In genomic region chr13:24540236-24541126, GRCh38 we compare ENCODE assay signal across 11 cellular contexts. TPM values are rescaled to one million over a fixed set of nuclear protein-coding genes. Genes with fewer than 3 reads are reported as not detected.
DNase-seq lines count a peak whose midpoint lies in the region; ATAC-seq, FAIRE-seq and TF ChIP-seq lines count a peak whose summit lies in the region.
"Had no signal": no experiment of that assay in that cellular context is flagged by ENCODE, and none has a peak within 500 bp of the region (broad histone marks: within the 10 kb centered on the region; RNA-seq: fewer than 3 reads in every experiment).

No MANE protein-coding gene starts in this region.

- H3K9ac ChIP-seq in K562 (ENCODE audit: insufficient read depth in 1 of 2, low read depth in 2 of 2, low read length in 2 of 2), result no peak overlapping the region
- no peak overlapping the region for H3K9ac ChIP-seq in HepG2 (ENCODE audit: insufficient read depth, low read depth, low read length)

- CTCF ChIA-PET in K562 (lab: Yijun Ruan, JAX; ENCODE audit: low intra/inter-chr PET ratio) (no interaction called here), HepG2 (lab: Yijun Ruan, JAX; ENCODE audit: low intra/inter-chr PET ratio, low total read pairs) (no interaction called here)

- no peaks in the 10 kb centered on the region for H3K36me3 ChIP-seq in K562 (ENCODE audit: control insufficient read depth, insufficient read depth, low read length)
- H3K36me3 ChIP-seq in HepG2 (replicated peaks in 1 of 2; ENCODE audit: control insufficient read depth in 1 of 2, insufficient read depth in 2 of 2, low read length in 2 of 2), result no peaks in the 10 kb centered on the region

- FAIRE-seq in K562 (lab: Jason Lieb, UNC) (no peak), HepG2 (lab: Jason Lieb, UNC) (no peak)

- H3K4me2 ChIP-seq in K562 (ENCODE audit: insufficient read depth, low read length) (no peak overlapping the region), HepG2 (ENCODE audit: low read depth, low read length) (0 out of 2 replicates have a peak overlapping the region, but pooled peaks have one; percentile 62)

- DNase-seq in AG09319 (ENCODE audit: extremely low read depth, low read depth) (no peak), K562 (ENCODE audit: extremely low read depth in 1 of 4, low spot score in 3 of 4) (peak; percentile 7 to 39 (median 24)), HepG2 (ENCODE audit: low spot score) (peak; percentile 2), NCI-H1930 (lab: John Stamatoyannopoulos, UW) (no peak), SW 1271 (lab: John Stamatoyannopoulos, UW) (no peak), NCI-H146 (lab: John Stamatoyannopoulos, UW) (no peak)
- DNase-seq: activated naive CD8-positive, alpha-beta T cell treated with anti-CD3 and anti-CD28 coated beads, Interleukin-2, amount 10 ng/mL, durations not matched to agents 7 days and 5 days; HCEC 1CT; MV-4-11 had no signal

- TF ChIP-seq CTCF in AG09319 (IDR thresholded peaks at IDR 0.05; ENCODE audit: low read depth, low read length) (peak; percentile 8), K562 (IDR thresholded peaks at IDR 0.05 in 2 of 3, conservative IDR thresholded peaks at IDR 0.05 in 1 of 3; ENCODE audit: insufficient read depth in 2 of 3, low read depth in 1 of 3, low read length in 3 of 3) (peak; percentile 47 to 85 (median 55); a peak in 5 of 6 replicates), HepG2 (CRISPR knock-in tag; IDR thresholded peaks at IDR 0.05) (peak; percentile 64)

- TF ChIP-seq RAD21 in K562 (CRISPR knock-in tag; conservative IDR thresholded peaks at IDR 0.05 in 1 of 2, IDR thresholded peaks at IDR 0.05 in 1 of 2) (peak in 1 of 2 experiments; percentile 52; a peak in 2 of 4 replicates), HepG2 (CRISPR knock-in tag; IDR thresholded peaks at IDR 0.05) (0 out of 2 replicates have a peak, but pooled peaks have one; percentile 16)

- in situ Hi-C loops in K562 (cut with MboI) (no loop called here), HepG2 (cut with HindIII; ENCODE audit: extremely low pct_ligation_motif_present, low pct_unique_long_range_greater_than_20kb) (no loop called here)

- H3K4me1 ChIP-seq in K562 (replicated peaks in 1 of 2; ENCODE audit: control insufficient read depth in 2 of 2, insufficient read depth in 2 of 2, low read length in 2 of 2) (peaks cover 0 to 9% of the 10 kb centered on the region in 2 experiments; a peak in 2 of 5 replicates), HepG2 (ENCODE audit: insufficient read depth, low read length) (peaks cover 8% of the 10 kb centered on the region; the same call in 1 of the 2 replicates)

- TF ChIP-seq EP300 in K562 (IDR thresholded peaks at IDR 0.05; ENCODE audit: low read length) (no peak), HepG2 (IDR thresholded peaks at IDR 0.05; ENCODE audit: low read depth in 2 of 2, low read length in 2 of 2) (no peak), HepG2 (CRISPR knock-in tag; IDR thresholded peaks at IDR 0.05; ENCODE audit: borderline replicate concordance) (no peak)

- intact Hi-C loops in K562 (cut with micrococcal nuclease) (no loop called here), HepG2 (cut with micrococcal nuclease; ENCODE audit: unreplicated experiment) (no loop called here)

- POLR2A ChIA-PET in K562 (lab: Yijun Ruan, JAX) (no interaction called here), HepG2 (lab: Yijun Ruan, JAX) (no interaction called here)

- H3K9me1 ChIP-seq in K562 (ENCODE audit: control insufficient read depth, insufficient read depth, low read length), result no peaks in the 10 kb centered on the region

- 30% methylated on average over 14 of the region's 32 CpGs for WGBS in K562 (ENCODE audit: insufficient coverage, low coverage, missing lambda C conversion rate)
- 73% methylated on average over 4 of the region's 32 CpGs for WGBS in HepG2 (ENCODE audit: low lambda C conversion rate)

- TF ChIP-seq POLR2A in K562 (conservative IDR thresholded peaks at IDR 0.05) (no peak), HepG2 (IDR thresholded peaks at IDR 0.05; ENCODE audit: insufficient read depth in 1 of 2, low read depth in 2 of 2, low read length in 2 of 2) (no peak)

- H3K27ac ChIP-seq in K562 (ENCODE audit: extremely low read depth, low read depth, low read length), result no peak overlapping the region
- H3K27ac ChIP-seq in HepG2 (ENCODE audit: extremely low read length, insufficient read depth, low read length), result no peak overlapping the region

- H2AFZ ChIP-seq in K562 (ENCODE audit: low read depth, low read length) (no peak overlapping the region), HepG2 (ENCODE audit: low read length) (no peak overlapping the region)

- H3K27me3 ChIP-seq in K562 (ENCODE audit: control insufficient read depth in 2 of 2, insufficient read depth in 2 of 2, low read length in 2 of 2) (peaks cover 0 to 7% of the 10 kb centered on the region in 2 experiments; a peak in 1 of 5 replicates), HepG2 (ENCODE audit: control insufficient read depth in 1 of 2, insufficient read depth in 2 of 2, low read length in 2 of 2) (peaks cover 0 to 12% of the 10 kb centered on the region in 2 experiments; a peak in 3 of 5 replicates)

- H3K4me3 ChIP-seq in K562, result no peak overlapping the region
- peak overlapping the region in 1 of 3 experiments; percentile 65; a peak in 1 of 6 replicates for H3K4me3 ChIP-seq in HepG2 (replicated peaks in 1 of 3; ENCODE audit: insufficient read depth in 1 of 3, low read depth in 2 of 3, low read length in 3 of 3)

- BruUV-seq in K562 (replicated peaks; lab: Mats Ljungman, UMichigan), result no TSS peak
- no TSS peak for BruUV-seq in HepG2 (replicated peaks; lab: Mats Ljungman, UMichigan)

- H3K9me3 ChIP-seq in K562 (replicated peaks; ENCODE audit: control insufficient read depth, insufficient read depth, low read depth, low read length) (no peaks in the 10 kb centered on the region), HepG2 (ENCODE audit: low read length) (no peaks in the 10 kb centered on the region)

- H4K20me1 ChIP-seq in K562 (replicated peaks; ENCODE audit: control insufficient read depth, insufficient read depth, low read length), result no peaks in the 10 kb centered on the region
- H4K20me1 ChIP-seq in HepG2 (ENCODE audit: insufficient read depth, low read length), result no peaks in the 10 kb centered on the region

- H3K79me2 ChIP-seq in K562 (ENCODE audit: control insufficient read depth, insufficient read depth, low read length) (no peaks in the 10 kb centered on the region), HepG2 (ENCODE audit: insufficient read depth, low read length) (no peaks in the 10 kb centered on the region)

- ATAC-seq in GM18867 (IDR thresholded peaks at IDR 0.05; ENCODE audit: unreplicated experiment) (peak; percentile 55), K562 (peak; percentile 99), HepG2 (peak; percentile 90), GM21825 (IDR thresholded peaks at IDR 0.05; ENCODE audit: unreplicated experiment) (no peak)

TF ChIP-seq in K562, 482 proteins besides CTCF, POLR2A, EP300 and RAD21 (continues in another document):
- TF ChIP-seq ZNF79 (CRISPR knock-in tag; IDR thresholded peaks at IDR 0.05; ENCODE audit: low read depth) (no peak), PHB2 (IDR thresholded peaks at IDR 0.05; ENCODE audit: low read depth) (no peak)

TF ChIP-seq in HepG2, 621 proteins besides CTCF, POLR2A, EP300 and RAD21 (continues in another document):
- no peak for TF ChIP-seq ZNF256 (CRISPR knock-in tag; conservative IDR thresholded peaks at IDR 0.05)
- TF ChIP-seq ZNF775 (CRISPR knock-in tag; IDR thresholded peaks at IDR 0.05; ENCODE audit: borderline replicate concordance), result no peak
- TF ChIP-seq SP140L (CRISPR knock-in tag; IDR thresholded peaks at IDR 0.05; ENCODE audit: borderline replicate concordance), result no peak

RNA-seq across cellular contexts. Expression of gene PARP4, which starts 27.9 kb away (rescaled TPM):
- 34.3 and 63.7 TPM in 2 replicates for total RNA-seq in K562 (2011; cell fraction: chromatin; rRNA removed; ENCODE audit: low replicate concordance)
- 19.5 and 21.2 TPM in 2 replicates for total RNA-seq in K562 (2011; cell fraction: nucleolus; rRNA removed)
- 26.8 and 36.2 TPM in 2 replicates for total RNA-seq in K562 (2011; cell fraction: nucleoplasm; rRNA removed)
- total RNA-seq in K562 (2014; rRNA removed) (12.8 and 14.0 TPM in 2 replicates), K562 (2014; rRNA removed; fragmentation: Illumina TruSeq; extraction: Trizol) (19.9 and 21.0 TPM in 2 replicates), K562 (2015; rRNA removed; fragmentation: Illumina TruSeq; extraction: Trizol) (24.7 and 26.3 TPM in 2 replicates), K562 (2021) (18.8 and 19.3 TPM in 2 replicates), HepG2 (2016; rRNA removed; fragmentation: Illumina TruSeq; extraction: Trizol) (42.6 and 66.0 TPM in 2 replicates)
- polyA plus RNA-seq in K562 (2011; rRNA removed) (17.3 and 21.9 TPM in 2 replicates), K562 (2014; fragmentation: Illumina TruSeq; extraction: Trizol) (18.4 and 21.4 TPM in 2 replicates), K562 (2014; fragmentation: Nextera tagmentation; extraction: Ambion mirVana) (10 to 100 TPM in 1 of 2 experiments, 1 to 10 TPM in 1; 6.3 to 16.0 TPM), K562 (2014; rRNA removed) (13.6 and 15.2 TPM in 2 replicates), HepG2 (2011; rRNA removed) (40.5 and 41.2 TPM in 2 replicates)
- polyA plus RNA-seq in K562 (2011; cell fraction: cytosol; rRNA removed), result 11.4 and 12.4 TPM in 2 replicates
- 23.9 and 24.2 TPM in 2 replicates for polyA plus RNA-seq in K562 (2011; cell fraction: nucleus; rRNA removed)
- polyA plus RNA-seq in K562 (2012), result 15.9 and 26.8 TPM in 2 replicates
- polyA minus RNA-seq in K562 (2011; rRNA and poly(A)+ RNA removed), result 38.4 and 47.6 TPM in 2 replicates
- 11.2 and 16.6 TPM in 2 replicates for polyA minus RNA-seq in K562 (2011; cell fraction: cytosol; rRNA and poly(A)+ RNA removed)
- 20.2 and 27.4 TPM in 2 replicates for polyA minus RNA-seq in K562 (2011; cell fraction: nucleus; rRNA and poly(A)+ RNA removed)
- total RNA-seq in HepG2 (2016; cell fraction: cytosol; rRNA removed; fragmentation: Illumina TruSeq; extraction: Trizol; ENCODE audit: low read depth), result 6.9 and 7.5 TPM in 2 replicates
- 42.5 and 60.1 TPM in 2 replicates for total RNA-seq in HepG2 (2016; cell fraction: insoluble cytoplasmic fraction; rRNA removed; fragmentation: Illumina TruSeq; extraction: Trizol)
- 11.9 and 14.2 TPM in 2 replicates for total RNA-seq in HepG2 (2016; cell fraction: membrane; rRNA removed; fragmentation: Illumina TruSeq; extraction: Trizol)
- 39.9 and 41.3 TPM in 2 replicates for total RNA-seq in HepG2 (2016; cell fraction: nucleus; rRNA removed; fragmentation: Illumina TruSeq; extraction: Trizol)
- polyA plus RNA-seq in HepG2 (2011; cell fraction: cytosol; rRNA removed), result 26.6 and 37.6 TPM in 2 replicates
- polyA plus RNA-seq in HepG2 (2011; cell fraction: nucleus; rRNA removed), result 50.5 and 50.9 TPM in 2 replicates
- 31.7 and 34.6 TPM in 2 replicates for polyA plus RNA-seq in HepG2 (2012)
- polyA plus RNA-seq in HepG2 (2016; cell fraction: cytosol; fragmentation: Illumina TruSeq; extraction: Trizol; ENCODE audit: low read depth), result 0.78 and 1.1 TPM in 2 replicates
- polyA plus RNA-seq in HepG2 (2016; cell fraction: insoluble cytoplasmic fraction; fragmentation: Illumina TruSeq; extraction: Trizol; ENCODE audit: low read depth), result 35.1 and 36.9 TPM in 2 replicates
- 2.5 and 3.1 TPM in 2 replicates for polyA plus RNA-seq in HepG2 (2016; cell fraction: membrane; fragmentation: Illumina TruSeq; extraction: Trizol; ENCODE audit: low read depth)
- 27.5 and 31.1 TPM in 2 replicates for polyA plus RNA-seq in HepG2 (2016; cell fraction: nucleus; fragmentation: Illumina TruSeq; extraction: Trizol; ENCODE audit: insufficient read depth, low read depth)
- polyA minus RNA-seq in HepG2 (2011; rRNA and poly(A)+ RNA removed; ENCODE audit: low replicate concordance), result 62.2 and 74.0 TPM in 2 replicates
- 41.5 and 47.8 TPM in 2 replicates for polyA minus RNA-seq in HepG2 (2011; cell fraction: cytosol; rRNA and poly(A)+ RNA removed)
- 88.5 and 130 TPM in 2 replicates for polyA minus RNA-seq in HepG2 (2011; cell fraction: nucleus; rRNA and poly(A)+ RNA removed)

Comparison
In these comparisons a context has a peak if more than half of its experiments do, and no peak if none do; other contexts are left out.
1. DNase-seq: peak in K562 (4 of 4) and HepG2 (single experiment); none in AG09319 (single experiment), NCI-H1930 (0 of 2), SW 1271 (0 of 2) and NCI-H146 (single experiment).
2. CTCF ChIP-seq: peak in every context shown above with its lines; median percentile 64 in HepG2; 55 in K562; 8 in AG09319.